In genomic region chr7:55965805-55966421, GRCh38 we compare ENCODE assay signal across 8 cellular contexts. TPM values are rescaled to one million over a fixed set of nuclear protein-coding genes. Genes with fewer than 3 reads are reported as not detected.
DNase-seq lines count a peak whose midpoint lies in the region; ATAC-seq and TF ChIP-seq lines count a peak whose summit lies in the region.

No MANE protein-coding gene starts in this region.

- peak overlapping the region; percentile 92 for H3K4me3 Mint-ChIP-seq in neural crest cell

- no peaks in the 10 kb centered on the region for H3K9me2 ChIP-seq in PC-3 (replicated peaks; ENCODE audit: low read length)

- no peaks in the 10 kb centered on the region for H3K27me3 ChIP-seq in PC-3 (ENCODE audit: low read length)

- peak overlapping the region; percentile 73 for H3K27ac ChIP-seq in PC-3 (ENCODE audit: low read length)

- peaks cover 16% of the 10 kb centered on the region for H3K36me3 Mint-ChIP-seq in neural crest cell (ENCODE audit: low read depth)

- H3K79me2 ChIP-seq in PC-3 (ENCODE audit: low read length): peaks cover 43% of the 10 kb centered on the region

- ATAC-seq in PC-3 (peak; percentile 71), GM19324 (IDR thresholded peaks at IDR 0.05; ENCODE audit: low FRiP score, unreplicated experiment) (no peak), HG03095 (IDR thresholded peaks at IDR 0.05; ENCODE audit: unreplicated experiment) (no peak)

- peaks cover 8% of the 10 kb centered on the region for H3F3A ChIP-seq in PC-3 (ENCODE audit: low read length, unreplicated experiment)

- POLR2A ChIA-PET in PC-3 (lab: Charles Lee; ENCODE audit: unreplicated experiment): no interaction called here

- peaks cover 9% of the 10 kb centered on the region for H3K27me3 Mint-ChIP-seq in neural crest cell (ENCODE audit: low read depth)

- TF ChIP-seq CTCF in PC-3 (conservative IDR thresholded peaks at IDR 0.05; ENCODE audit: low read depth, low read length) (no peak), epithelial cell of proximal tubule (conservative IDR thresholded peaks at IDR 0.05; ENCODE audit: low read depth, low read length) (no peak), neural crest cell (conservative IDR thresholded peaks at IDR 0.05) (no peak)

- H3K9ac ChIP-seq in PC-3 (ENCODE audit: low read length): peak overlapping the region; percentile 88

- peak overlapping the region; percentile 84 for H3K4me3 ChIP-seq in PC-3 (ENCODE audit: low read length)
- peak overlapping the region; percentile 75 for H3K4me3 ChIP-seq in epithelial cell of proximal tubule (ENCODE audit: low read depth, low read length)

- H3K36me3 ChIP-seq in PC-3 (ENCODE audit: low read depth, low read length): no peaks in the 10 kb centered on the region

- intact Hi-C loops in PC-3 (cut with micrococcal nuclease): loop anchor here (1.0 to 5.0 kb wide), 2 partner anchors 10 to 86 kb away; partner anchors contain the start of genes CCT6A and PSPH

- peak overlapping the region; percentile 88 for H3K4me2 ChIP-seq in PC-3 (ENCODE audit: low read length)

- H3K9me3 Mint-ChIP-seq in neural crest cell: no peaks in the 10 kb centered on the region

- H2AFZ ChIP-seq in PC-3 (ENCODE audit: low read length): no peak overlapping the region

- no peaks in the 10 kb centered on the region for H3K9me3 ChIP-seq in PC-3 (ENCODE audit: low read length)

- CTCF ChIA-PET in PC-3 (lab: Charles Lee): interaction anchor here (1.0 kb wide), 1 partner anchor 42 kb away, joined by 3 read pairs; no protein-coding TSS in a partner anchor

- peak; percentile 10 for DNase-seq in COLO668 (lab: John Stamatoyannopoulos, UW; ENCODE audit: unreplicated experiment)
- DNase-seq in PC-3: peak; percentile 84
- DNase-seq in epithelial cell of proximal tubule (ENCODE audit: low read depth): no peak
- DNase-seq in neural crest cell (ENCODE audit: low read depth, low spot score): no peak
- no peak for DNase-seq in NCI-H1092 treated with DMSO at 0.1 percent for 48 hours (lab: John Stamatoyannopoulos, UW)
- no peak for DNase-seq in DMS79 (lab: John Stamatoyannopoulos, UW)

- peaks cover 26% of the 10 kb centered on the region for H3K4me1 Mint-ChIP-seq in neural crest cell

- H4K20me1 ChIP-seq in PC-3 (ENCODE audit: low read length): 0 out of 2 replicates have a peak, but pooled peaks cover under 1% of the 10 kb centered on the region

- H3K4me1 ChIP-seq in PC-3 (ENCODE audit: insufficient read depth, low read length): peaks cover 15% of the 10 kb centered on the region

- TSS peak; percentile 89 for BruUV-seq in PC-3 (replicated peaks; lab: Mats Ljungman, UMichigan)

- no peak overlapping the region for H3K27ac Mint-ChIP-seq in neural crest cell (ENCODE audit: unreplicated experiment)

RNA-seq across cellular contexts. Expression of gene NIPSNAP2, which starts 1.5 kb away (rescaled TPM):
- total RNA-seq in PC-3 (2014; rRNA removed): 63.9 and 65.8 TPM in 2 replicates
- total RNA-seq in epithelial cell of proximal tubule: 74.2 and 98.4 TPM in 2 replicates
- 51.2 and 54.3 TPM in 2 replicates for total RNA-seq in neural crest cell

RNA-seq across cellular contexts. Expression of gene MRPS17, which starts 14.2 kb away (rescaled TPM):
- 16.9 and 20.1 TPM in 2 replicates for total RNA-seq in PC-3 (2014; rRNA removed)
- total RNA-seq in epithelial cell of proximal tubule: 11.5 and 17.9 TPM in 2 replicates
- 20.3 and 22.5 TPM in 2 replicates for total RNA-seq in neural crest cell

Comparison
In these comparisons a context has a peak if more than half of its experiments do, and no peak if none do; other contexts are left out.
1. DNase-seq: peak in COLO668 (single experiment) and PC-3 (single experiment); none in epithelial cell of proximal tubule (single experiment), neural crest cell (single experiment), NCI-H1092 treated with DMSO at 0.1 percent for 48 hours (single experiment) and DMS79 (single experiment).